ENCODE assay signal across 12 cellular contexts in genomic region chr4:84232311-84233095, GRCh38.
"Had no signal": no experiment of that assay in that cellular context is flagged by ENCODE, and none has a peak within 500 bp of the region (broad histone marks: within the 10 kb centered on the region; RNA-seq: fewer than 3 reads in every experiment).

No MANE protein-coding gene starts in this region.

- H3K4me3 Mint-ChIP-seq: activated T-helper 17 cell treated with anti-CD3 and anti-CD28 coated beads, Interleukin-2, amount 50 U/mL, for 72 hours; nephron had no signal

- H3K9me3 Mint-ChIP-seq: nephron had no signal

- H3K4me1 Mint-ChIP-seq: activated T-helper 17 cell treated with anti-CD3 and anti-CD28 coated beads, Interleukin-2, amount 50 U/mL, for 72 hours; nephron had no signal

- DNase-seq: activated CD4-positive, alpha-beta T cell treated with anti-CD3 and anti-CD28 coated beads for 1 hour; activated CD4-positive, alpha-beta T cell treated with anti-CD3 and anti-CD28 coated beads, Interleukin-2, amount 50 U/mL, for 48 hours; activated naive CD4-positive, alpha-beta T cell treated with Interleukin-2 at 50 U/mL for 16 hours; hippocampal formation; left ventricle myocardium superior; mesendoderm; psoas muscle; right lobe of liver; stimulated activated naive CD8-positive, alpha-beta T cell treated with anti-CD3 and anti-CD28 coated beads, Interleukin-15, Interleukin-2, amounts not matched to agents 100 U/mL and 50 U/mL, for 24 hours; trophoblast cell had no signal

- ATAC-seq: activated T-helper 17 cell treated with anti-CD3 and anti-CD28 coated beads, Interleukin-2, amount 50 U/mL, for 72 hours; left ventricle myocardium superior; psoas muscle; right lobe of liver; stimulated activated naive CD8-positive, alpha-beta T cell treated with anti-CD3 and anti-CD28 coated beads, Interleukin-15, Interleukin-2, amounts not matched to agents 100 U/mL and 50 U/mL, for 24 hours had no signal

- H3K27ac Mint-ChIP-seq: activated T-helper 17 cell treated with anti-CD3 and anti-CD28 coated beads, Interleukin-2, amount 50 U/mL, for 72 hours; nephron had no signal
